ENCODE assay signal across 9 cellular contexts in the genomic region with DNA sequence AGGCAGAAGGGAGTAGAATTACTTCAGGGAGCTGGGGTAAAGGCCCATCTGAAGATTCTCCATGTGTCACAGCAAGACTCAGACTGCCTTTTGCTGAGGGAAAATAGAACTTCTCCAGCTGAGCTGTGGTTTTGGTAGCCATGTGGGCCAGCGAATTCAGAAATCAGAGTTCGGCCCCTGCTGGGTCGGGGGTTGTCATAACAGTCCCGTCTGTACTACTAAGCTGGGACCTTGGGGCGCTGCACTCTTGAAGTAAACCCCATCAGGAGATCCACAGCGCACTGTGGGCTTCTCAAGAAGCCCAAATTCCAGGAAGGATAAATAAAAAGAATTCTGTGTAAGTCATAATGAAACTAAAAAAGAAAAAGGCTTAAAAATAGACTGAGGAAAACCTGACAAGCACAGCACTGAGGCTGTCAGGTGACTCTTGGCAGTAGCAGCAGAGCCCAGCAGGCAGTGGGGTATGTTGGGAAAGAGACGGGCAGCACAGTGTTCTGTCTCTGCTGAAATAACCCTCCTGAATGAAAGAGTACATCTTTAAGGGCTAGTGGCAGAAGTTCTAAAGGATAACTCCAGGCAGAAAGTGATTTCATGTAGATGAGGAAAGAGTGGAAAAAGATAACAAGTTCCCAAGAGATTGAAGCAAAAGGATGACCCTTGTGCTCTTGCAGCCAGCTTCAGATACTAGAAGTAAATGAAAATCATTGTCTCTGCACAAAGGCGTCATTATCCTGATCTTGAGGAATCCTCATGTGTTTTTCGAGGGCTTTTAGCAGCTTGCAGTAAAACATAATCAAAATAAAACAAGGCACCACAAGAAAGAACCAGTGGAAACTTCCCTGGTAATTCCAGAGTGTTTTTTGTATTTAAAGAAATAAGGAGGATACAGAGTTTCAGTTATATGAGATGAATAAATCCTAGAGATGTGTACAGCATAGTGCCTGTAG.
DNase-seq lines count a peak whose midpoint lies in the region; ATAC-seq, FAIRE-seq and TF ChIP-seq lines count a peak whose summit lies in the region.
"Had no signal": no experiment of that assay in that cellular context is flagged by ENCODE, and none has a peak within 500 bp of the region (broad histone marks: within the 10 kb centered on the region; RNA-seq: fewer than 3 reads in every experiment).

No MANE protein-coding gene starts in this region.

- H3K9me3 ChIP-seq in cardiac muscle cell (ENCODE audit: low read depth) (no peaks in the 10 kb centered on the region), pancreas (no peaks in the 10 kb centered on the region)

- peak; percentile 78 for DNase-seq in activated CD8-positive, alpha-beta memory T cell treated with anti-CD3 and anti-CD28 coated beads, Interleukin-2, amount 50 U/mL, for 48 hours
- no peak for DNase-seq in cardiac muscle cell (ENCODE audit: low read depth in 1 of 2, low spot score in 1 of 2)
- peak; percentile 49 to 70 for DNase-seq in stimulated activated CD4-positive, alpha-beta T cell treated with anti-CD3 and anti-CD28 coated beads, Interleukin-2, amount 100 ng/mL, for 24 hours
- no peak for DNase-seq in KG1 (lab: John Stamatoyannopoulos, UW)
- DNase-seq in HFFc6, result no peak
- no peak for DNase-seq in pancreas
- no peak for DNase-seq in SIG-M5 (lab: John Stamatoyannopoulos, UW)
- DNase-seq: NCI-H1436 treated with DMSO at 0.1 percent for 48 hours had no signal

- H3K27ac Mint-ChIP-seq in HFFc6, result no peak overlapping the region

- WGBS in pancreas, 2 donors, result 93 to 95% methylated on average over 9 of the region's 9 CpGs

- peaks cover 42% of the 10 kb centered on the region for H3K4me1 ChIP-seq in cardiac muscle cell (ENCODE audit: low read depth)
- H3K4me1 ChIP-seq in pancreas, result peaks cover 0 to 5% (median under 1%) of the 10 kb centered on the region in 3 donors

- H3K36me3 ChIP-seq in cardiac muscle cell (peaks cover 27% of the 10 kb centered on the region), pancreas (peaks cover 0 to 30% (median 17%) of the 10 kb centered on the region in 3 donors)

- H3K4me3 Mint-ChIP-seq in HFFc6, result no peak overlapping the region

- no peaks in the 10 kb centered on the region for H3K27me3 ChIP-seq in cardiac muscle cell
- H3K27me3 ChIP-seq in pancreas, result no peaks in the 10 kb centered on the region

- no peak overlapping the region for H3K4me3 ChIP-seq in cardiac muscle cell
- no peak overlapping the region for H3K4me3 ChIP-seq in pancreas

- TF ChIP-seq CTCF in cardiac muscle cell (IDR thresholded peaks at IDR 0.05; ENCODE audit: low read depth, low read length) (no peak), HFFc6 (IDR thresholded peaks at IDR 0.05) (no peak), pancreas (IDR thresholded peaks at IDR 0.05) (no peak)

- H3K27ac ChIP-seq in cardiac muscle cell, result peak overlapping the region; percentile 91
- no peak overlapping the region for H3K27ac ChIP-seq in pancreas

- no peaks in the 10 kb centered on the region; the same call in 1 of the 2 replicates for H3K27me3 Mint-ChIP-seq in HFFc6 (ENCODE audit: insufficient read depth)

- H3K9me3 Mint-ChIP-seq in HFFc6, result no peaks in the 10 kb centered on the region

- intact Hi-C loops in pancreas (cut with DNase I), result no loop called here

- peaks cover 48% of the 10 kb centered on the region for H3K36me3 Mint-ChIP-seq in HFFc6 (ENCODE audit: low read depth)

- peaks cover 37% of the 10 kb centered on the region for H3K4me1 Mint-ChIP-seq in HFFc6 (ENCODE audit: low read depth)

- no peak for FAIRE-seq in pancreas (lab: Jason Lieb, UNC)

- ATAC-seq in HG02642 (IDR thresholded peaks at IDR 0.05; ENCODE audit: poor library complexity, unreplicated experiment) (peak; percentile 35), pancreas (no peak)

Comparison
In these comparisons a context has a peak if more than half of its experiments do, and no peak if none do; other contexts are left out.
1. DNase-seq: peak in activated CD8-positive, alpha-beta memory T cell treated with anti-CD3 and anti-CD28 coated beads, Interleukin-2, amount 50 U/mL, for 48 hours (single experiment) and stimulated activated CD4-positive, alpha-beta T cell treated with anti-CD3 and anti-CD28 coated beads, Interleukin-2, amount 100 ng/mL, for 24 hours (2 of 2); none in cardiac muscle cell (0 of 2), KG1 (single experiment), HFFc6 (single experiment), pancreas (0 of 6) and SIG-M5 (single experiment).